In genomic region chr17:80124351-80124981, GRCh38 we compare ENCODE assay signal across 10 cellular contexts. TPM values are rescaled to one million over a fixed set of nuclear protein-coding genes. Genes with fewer than 3 reads are reported as not detected.
DNase-seq lines count a peak whose midpoint lies in the region; ATAC-seq and TF ChIP-seq lines count a peak whose summit lies in the region.
"Had no signal": no experiment of that assay in that cellular context is flagged by ENCODE, and none has a peak within 500 bp of the region (broad histone marks: within the 10 kb centered on the region; RNA-seq: fewer than 3 reads in every experiment).

No MANE protein-coding gene starts in this region.

- H3K36me3 ChIP-seq in A673 (ENCODE audit: insufficient read depth, low read length, poor library complexity, severe bottlenecking) (no peaks in the 10 kb centered on the region), iPS-18a (ENCODE audit: control insufficient read depth, low read depth, low read length) (no peaks in the 10 kb centered on the region)
- no peaks in the 10 kb centered on the region for H3K36me3 ChIP-seq in CD8-positive, alpha-beta memory T cell (ENCODE audit: insufficient read depth, low read length)
- H3K36me3 ChIP-seq: uterus had no signal

- no TSS peak for BruUV-seq in A673 (replicated peaks; lab: Mats Ljungman, UMichigan)

- POLR2A ChIA-PET in A673 (lab: Charles Lee; ENCODE audit: low non-redundant PET) = no interaction called here
- POLR2A ChIA-PET in CD8-positive, alpha-beta memory T cell (lab: Charles Lee) = no interaction called here

- H3K27ac Mint-ChIP-seq in CD8-positive, alpha-beta memory T cell = no peak overlapping the region
- no peak overlapping the region for H3K27ac Mint-ChIP-seq in stimulated activated naive CD8-positive, alpha-beta T cell treated with anti-CD3 and anti-CD28 coated beads, Interleukin-15, amount 100 ng/mL, for 72 hours
- H3K27ac Mint-ChIP-seq in activated CD8-positive, alpha-beta memory T cell treated with anti-CD3 and anti-CD28 coated beads, Interleukin-2, amount 10 ng/mL, durations not matched to agents 7 days and 5 days = no peak overlapping the region

- H3K4me3 ChIP-seq in A673 (ENCODE audit: low read depth, low read length, poor library complexity, severe bottlenecking) = no peak overlapping the region
- H3K4me3 ChIP-seq in iPS-18a (ENCODE audit: low read length) = peak overlapping the region; percentile 22
- H3K4me3 ChIP-seq in CD8-positive, alpha-beta memory T cell (ENCODE audit: low read length) = no peak overlapping the region
- H3K4me3 ChIP-seq: uterus had no signal

- no peak overlapping the region for H3K27ac ChIP-seq in A673 (ENCODE audit: low read depth, low read length, poor library complexity, severe bottlenecking)
- no peak overlapping the region for H3K27ac ChIP-seq in iPS-18a (ENCODE audit: low read length)
- H3K27ac ChIP-seq in CD8-positive, alpha-beta memory T cell (ENCODE audit: low read depth, low read length) = no peak overlapping the region
- H3K27ac ChIP-seq: uterus had no signal

- peak; percentile 69 for ATAC-seq in SK-N-SH treated with all-trans-retinoic acid at 6 μM for 48 hours
- no peak for ATAC-seq in stimulated activated naive CD8-positive, alpha-beta T cell treated with anti-CD3 and anti-CD28 coated beads, Interleukin-15, amount 100 ng/mL, for 72 hours
- ATAC-seq in activated CD8-positive, alpha-beta memory T cell treated with anti-CD3 and anti-CD28 coated beads, Interleukin-2, amount 10 ng/mL, durations not matched to agents 7 days and 5 days = no peak
- no peak for ATAC-seq in GM21825 (IDR thresholded peaks at IDR 0.05; ENCODE audit: unreplicated experiment)

- DNase-seq in A673 (ENCODE audit: low spot score) (no peak), GM20000 (ENCODE audit: low spot score) (peak; percentile 43)
- no peak for DNase-seq in CD8-positive, alpha-beta memory T cell
- no peak for DNase-seq in stimulated activated naive CD8-positive, alpha-beta T cell treated with anti-CD3 and anti-CD28 coated beads, Interleukin-15, amount 100 ng/mL, for 72 hours
- DNase-seq in activated CD8-positive, alpha-beta memory T cell treated with anti-CD3 and anti-CD28 coated beads, Interleukin-2, amount 10 ng/mL, durations not matched to agents 7 days and 5 days = no peak
- DNase-seq: activated CD4-positive, alpha-beta T cell treated with anti-CD3 and anti-CD28 coated beads, Interleukin-2, amount 50 U/mL, for 48 hours; uterus had no signal

- H3K4me1 ChIP-seq in A673 (ENCODE audit: insufficient read depth, low read length, poor library complexity, severe bottlenecking) (no peaks in the 10 kb centered on the region), iPS-18a (ENCODE audit: control insufficient read depth, low read depth, low read length) (peaks cover 20% of the 10 kb centered on the region)
- H3K4me1 ChIP-seq in CD8-positive, alpha-beta memory T cell (ENCODE audit: insufficient read depth, low read length) = no peaks in the 10 kb centered on the region
- H3K4me1 ChIP-seq: uterus had no signal

- H3K27me3 ChIP-seq in A673 (replicated peaks; ENCODE audit: insufficient read depth, low read depth, low read length, poor library complexity) (peaks cover 5% of the 10 kb centered on the region), iPS-18a (ENCODE audit: control insufficient read depth, insufficient read depth, low read length) (no peaks in the 10 kb centered on the region)
- H3K27me3 ChIP-seq in CD8-positive, alpha-beta memory T cell (ENCODE audit: insufficient read depth, low read length, poor library complexity, severe bottlenecking) = peaks cover 5% of the 10 kb centered on the region
- H3K27me3 ChIP-seq: uterus had no signal

- TF ChIP-seq CTCF in A673 (conservative IDR thresholded peaks at IDR 0.05; ENCODE audit: low read depth, low read length) (peak; percentile 39), GM20000 (IDR thresholded peaks at IDR 0.05; ENCODE audit: extremely low read depth, missing control alignments) (no peak)

- no peak overlapping the region for H3K9ac ChIP-seq in iPS-18a (ENCODE audit: low read length)

- CTCF ChIA-PET in A673 (lab: Charles Lee) = interaction anchor here (1.7 kb wide), 1 partner anchor 23 kb away, joined by 5 read pairs; the partner anchor contains the start of gene GAA
- CTCF ChIA-PET in CD8-positive, alpha-beta memory T cell (lab: Charles Lee) = interaction anchor here (1.0 kb wide), 1 partner anchor 10 kb away, joined by 3 read pairs; no protein-coding TSS in a partner anchor
- CTCF ChIA-PET in activated CD8-positive, alpha-beta memory T cell treated with anti-CD3 and anti-CD28 coated beads, Interleukin-2, amount 10 ng/mL, durations not matched to agents 7 days and 5 days (lab: Charles Lee) = interaction anchor here (0.9 to 1.6 kb wide), 2 partner anchors 21 to 23 kb away, joined by 4 to 6 read pairs; partner anchors contain the start of gene GAA

- no peaks in the 10 kb centered on the region for H3K36me3 Mint-ChIP-seq in CD8-positive, alpha-beta memory T cell
- H3K36me3 Mint-ChIP-seq in activated CD8-positive, alpha-beta memory T cell treated with anti-CD3 and anti-CD28 coated beads, Interleukin-2, amount 10 ng/mL, durations not matched to agents 7 days and 5 days = no peaks in the 10 kb centered on the region

- H3K9me3 ChIP-seq in A673 (ENCODE audit: low read depth, low read length, poor library complexity, severe bottlenecking) (no peaks in the 10 kb centered on the region), iPS-18a (ENCODE audit: control insufficient read depth, low read depth, low read length) (no peaks in the 10 kb centered on the region)
- no peaks in the 10 kb centered on the region for H3K9me3 ChIP-seq in CD8-positive, alpha-beta memory T cell (ENCODE audit: low read length)
- H3K9me3 ChIP-seq: uterus had no signal

- H3K9me3 Mint-ChIP-seq in CD8-positive, alpha-beta memory T cell = no peaks in the 10 kb centered on the region
- no peaks in the 10 kb centered on the region for H3K9me3 Mint-ChIP-seq in stimulated activated naive CD8-positive, alpha-beta T cell treated with anti-CD3 and anti-CD28 coated beads, Interleukin-15, amount 100 ng/mL, for 72 hours
- H3K9me3 Mint-ChIP-seq in activated CD8-positive, alpha-beta memory T cell treated with anti-CD3 and anti-CD28 coated beads, Interleukin-2, amount 10 ng/mL, durations not matched to agents 7 days and 5 days (ENCODE audit: low read depth) = no peaks in the 10 kb centered on the region

- peak overlapping the region in 1 of 7 donors; percentile 13 for H3K4me3 Mint-ChIP-seq in CD8-positive, alpha-beta memory T cell
- H3K4me3 Mint-ChIP-seq in stimulated activated naive CD8-positive, alpha-beta T cell treated with anti-CD3 and anti-CD28 coated beads, Interleukin-15, amount 100 ng/mL, for 72 hours = no peak overlapping the region
- H3K4me3 Mint-ChIP-seq in activated CD8-positive, alpha-beta memory T cell treated with anti-CD3 and anti-CD28 coated beads, Interleukin-2, amount 10 ng/mL, durations not matched to agents 7 days and 5 days = no peak overlapping the region

- peaks cover 5 to 10% of the 10 kb centered on the region in 2 donors for H3K27me3 Mint-ChIP-seq in CD8-positive, alpha-beta memory T cell
- peaks cover 38% of the 10 kb centered on the region for H3K27me3 Mint-ChIP-seq in stimulated activated naive CD8-positive, alpha-beta T cell treated with anti-CD3 and anti-CD28 coated beads, Interleukin-15, amount 100 ng/mL, for 72 hours
- peaks cover 31% of the 10 kb centered on the region for H3K27me3 Mint-ChIP-seq in activated CD8-positive, alpha-beta memory T cell treated with anti-CD3 and anti-CD28 coated beads, Interleukin-2, amount 10 ng/mL, durations not matched to agents 7 days and 5 days

- intact Hi-C loops in A673 (cut with micrococcal nuclease; ENCODE audit: unreplicated experiment) = no loop called here

- H3K4me1 Mint-ChIP-seq in CD8-positive, alpha-beta memory T cell = no peaks in the 10 kb centered on the region
- no peaks in the 10 kb centered on the region for H3K4me1 Mint-ChIP-seq in stimulated activated naive CD8-positive, alpha-beta T cell treated with anti-CD3 and anti-CD28 coated beads, Interleukin-15, amount 100 ng/mL, for 72 hours
- no peaks in the 10 kb centered on the region for H3K4me1 Mint-ChIP-seq in activated CD8-positive, alpha-beta memory T cell treated with anti-CD3 and anti-CD28 coated beads, Interleukin-2, amount 10 ng/mL, durations not matched to agents 7 days and 5 days

TF ChIP-seq in SK-N-SH treated with all-trans-retinoic acid at 6 μM for 48 hours, 23 proteins besides CTCF, POLR2A, EP300 and RAD21 (continues in another document):
- TF ChIP-seq CSDC2 (CRISPR knock-in tag; IDR thresholded peaks at IDR 0.05) (no peak), ZFP30 (CRISPR knock-in tag; IDR thresholded peaks at IDR 0.05) (no peak), ZFP3 (CRISPR knock-in tag; IDR thresholded peaks at IDR 0.05) (no peak), PPARA (CRISPR knock-in tag; IDR thresholded peaks at IDR 0.05; ENCODE audit: borderline replicate concordance) (no peak), TOX (CRISPR knock-in tag; IDR thresholded peaks at IDR 0.05; ENCODE audit: borderline replicate concordance) (no peak), GLIS3 (CRISPR knock-in tag; IDR thresholded peaks at IDR 0.05) (no peak), RARB (CRISPR knock-in tag; IDR thresholded peaks at IDR 0.05) (no peak)

RNA-seq across cellular contexts. Expression of gene EIF4A3, which starts 22.5 kb away (rescaled TPM):
- 155 and 158 TPM in 2 replicates for total RNA-seq in A673 (2021)
- 100 to 1,000 TPM; 174 to 181 TPM for total RNA-seq in CD8-positive, alpha-beta memory T cell
- polyA plus RNA-seq in CD8-positive, alpha-beta memory T cell = 77.6 TPM
- 100 to 1,000 TPM; 145 to 161 TPM for total RNA-seq in activated CD8-positive, alpha-beta memory T cell treated with anti-CD3 and anti-CD28 coated beads, Interleukin-2, amount 10 ng/mL, durations not matched to agents 7 days and 5 days

RNA-seq across cellular contexts. Expression of gene GAA, which starts 23.1 kb away (rescaled TPM):
- 7.5 and 12.7 TPM in 2 replicates for total RNA-seq in A673 (2021)
- total RNA-seq in CD8-positive, alpha-beta memory T cell = 10 to 100 TPM; 30.5 to 31.0 TPM
- polyA plus RNA-seq in CD8-positive, alpha-beta memory T cell = 13.7 TPM
- total RNA-seq in activated CD8-positive, alpha-beta memory T cell treated with anti-CD3 and anti-CD28 coated beads, Interleukin-2, amount 10 ng/mL, durations not matched to agents 7 days and 5 days = 10 to 100 TPM; 31.9 to 34.7 TPM

RNA-seq across cellular contexts. Expression of gene CARD14, which starts 45.4 kb away (rescaled TPM):
- 0.09 TPM in 1 of 2 replicates, not detected in the other for total RNA-seq in A673 (2021)
- total RNA-seq in CD8-positive, alpha-beta memory T cell = not detected
- not detected for polyA plus RNA-seq in CD8-positive, alpha-beta memory T cell
- not detected for total RNA-seq in activated CD8-positive, alpha-beta memory T cell treated with anti-CD3 and anti-CD28 coated beads, Interleukin-2, amount 10 ng/mL, durations not matched to agents 7 days and 5 days
